Comparison of ENCODE assay signal across 22 cellular contexts in genomic region chr7:508461-509170, GRCh38. TPM values are rescaled to one million over a fixed set of nuclear protein-coding genes. Genes with fewer than 3 reads are reported as not detected.
"Had no signal": no experiment of that assay in that cellular context is flagged by ENCODE, and none has a peak within 500 bp of the region (broad histone marks: within the 10 kb centered on the region; RNA-seq: fewer than 3 reads in every experiment).

No MANE protein-coding gene starts in this region.

- H3K4me3 ChIP-seq: esophagus muscularis mucosa, gastroesophageal sphincter, neural progenitor cell, thyroid gland had no signal

- FAIRE-seq: endothelial cell of umbilical vein, urothelium cell line had no signal

- H3K36me3 Mint-ChIP-seq: activated naive CD4-positive, alpha-beta T cell treated with anti-CD3 and anti-CD28 coated beads, Interleukin-2, amount 10 ng/mL, durations not matched to agents 7 days and 5 days; memory B cell; naive thymus-derived CD4-positive, alpha-beta T cell; neural progenitor cell had no signal

- DNase-seq: activated CD4-positive, alpha-beta T cell treated with anti-CD3 and anti-CD28 coated beads, Interleukin-2, amount 10 ng/mL, durations not matched to agents 7 days and 5 days; activated CD8-positive, alpha-beta T cell treated with anti-CD3 and anti-CD28 coated beads, Interleukin-2, amount 10 ng/mL, durations not matched to agents 7 days and 5 days; activated naive CD4-positive, alpha-beta T cell treated with anti-CD3 and anti-CD28 coated beads, Interleukin-2, amount 10 ng/mL, durations not matched to agents 7 days and 5 days; activated naive CD8-positive, alpha-beta T cell treated with anti-CD3 and anti-CD28 coated beads, Interleukin-2, amount 50 U/mL, for 24 hours; activated T-cell treated with anti-CD3 and anti-CD28 coated beads, Interleukin-2, amount 50 U/mL, for 24 hours; anterior cingulate cortex; brain microvascular endothelial cell; effector memory CD4-positive, alpha-beta T cell; stimulated activated naive CD4-positive, alpha-beta T cell; thyroid gland had no signal

- H3K36me3 ChIP-seq: neural progenitor cell had no signal

- H3K9ac ChIP-seq: neural progenitor cell had no signal

- H3K4me3 Mint-ChIP-seq: activated CD4-positive, alpha-beta T cell treated with anti-CD3 and anti-CD28 coated beads, Interleukin-2, amount 10 ng/mL, durations not matched to agents 7 days and 5 days; activated CD8-positive, alpha-beta T cell treated with anti-CD3 and anti-CD28 coated beads, Interleukin-2, amount 10 ng/mL, durations not matched to agents 7 days and 5 days; activated naive CD4-positive, alpha-beta T cell treated with anti-CD3 and anti-CD28 coated beads, Interleukin-2, amount 10 ng/mL, durations not matched to agents 7 days and 5 days; activated naive CD8-positive, alpha-beta T cell treated with anti-CD3 and anti-CD28 coated beads, Interleukin-2, amount 50 U/mL, for 24 hours; activated T-cell treated with anti-CD3 and anti-CD28 coated beads, Interleukin-2, amount 50 U/mL, for 24 hours; dendritic cell treated with granulocyte-macrophage colony-stimulating factor and Interleukin-4, amounts not matched to agents 40 ng/mL and 50 ng/mL, for 4 days; memory B cell; naive thymus-derived CD4-positive, alpha-beta T cell; neural progenitor cell; T-helper 1 cell treated with Interleukin-12 subunit alpha and Interleukin-12 subunit beta and Interleukin-4 antibody, amounts not matched to agents 30 μg/mL and 1 μg/mL, for 36 hours had no signal

- H3K27me3 ChIP-seq: brain microvascular endothelial cell, esophagus muscularis mucosa, gastroesophageal sphincter, neural progenitor cell, thyroid gland had no signal

- H3K9me3 ChIP-seq: esophagus muscularis mucosa, gastroesophageal sphincter, thyroid gland had no signal

- ATAC-seq: activated CD4-positive, CD25-positive, alpha-beta regulatory T cell treated with anti-CD3 and anti-CD28 coated beads, Interleukin-2, amount 50 U/mL, for 24 hours; activated CD8-positive, alpha-beta T cell treated with anti-CD3 and anti-CD28 coated beads, Interleukin-2, amount 10 ng/mL, durations not matched to agents 7 days and 5 days; activated naive CD8-positive, alpha-beta T cell treated with anti-CD3 and anti-CD28 coated beads, Interleukin-2, amount 50 U/mL, for 24 hours; gastroesophageal sphincter; left colon; naive thymus-derived CD4-positive, alpha-beta T cell had no signal

- H3K27me3 Mint-ChIP-seq: activated CD4-positive, alpha-beta T cell treated with anti-CD3 and anti-CD28 coated beads, Interleukin-2, amount 10 ng/mL, durations not matched to agents 7 days and 5 days; memory B cell had no signal

- H3K27ac ChIP-seq: brain microvascular endothelial cell, neural progenitor cell, thyroid gland had no signal

- H3K9me3 Mint-ChIP-seq: activated CD4-positive, alpha-beta T cell treated with anti-CD3 and anti-CD28 coated beads, Interleukin-2, amount 10 ng/mL, durations not matched to agents 7 days and 5 days; activated naive CD4-positive, alpha-beta T cell treated with anti-CD3 and anti-CD28 coated beads, Interleukin-2, amount 10 ng/mL, durations not matched to agents 7 days and 5 days; activated naive CD8-positive, alpha-beta T cell treated with anti-CD3 and anti-CD28 coated beads, Interleukin-2, amount 50 U/mL, for 24 hours; activated T-cell treated with anti-CD3 and anti-CD28 coated beads, Interleukin-2, amount 50 U/mL, for 24 hours; activated T-helper 2 cell treated with anti-CD3 and anti-CD28 coated beads, Interferon-gamma antibody, Interleukin-2, Interleukin-4, amounts not matched to agents 10 μg/mL and 5 μg/mL and 100 μg/mL, durations not matched to agents 14 hours and 24 hours and 36 hours; dendritic cell treated with granulocyte-macrophage colony-stimulating factor and Interleukin-4, amounts not matched to agents 40 ng/mL and 50 ng/mL, for 4 days; memory B cell; naive thymus-derived CD4-positive, alpha-beta T cell; neural progenitor cell; T-helper 1 cell treated with Interleukin-12 subunit alpha and Interleukin-12 subunit beta and Interleukin-4 antibody, amounts not matched to agents 30 μg/mL and 1 μg/mL, for 36 hours had no signal

- H2AFZ ChIP-seq: neural progenitor cell had no signal

- H3K4me2 ChIP-seq: neural progenitor cell had no signal

- H3K4me1 Mint-ChIP-seq: activated CD4-positive, alpha-beta T cell treated with anti-CD3 and anti-CD28 coated beads, Interleukin-2, amount 10 ng/mL, durations not matched to agents 7 days and 5 days; activated naive CD4-positive, alpha-beta T cell treated with anti-CD3 and anti-CD28 coated beads, Interleukin-2, amount 10 ng/mL, durations not matched to agents 7 days and 5 days; memory B cell; naive thymus-derived CD4-positive, alpha-beta T cell had no signal

- H3K27ac Mint-ChIP-seq: activated CD4-positive, alpha-beta T cell treated with anti-CD3 and anti-CD28 coated beads, Interleukin-2, amount 10 ng/mL, durations not matched to agents 7 days and 5 days; activated CD8-positive, alpha-beta T cell treated with anti-CD3 and anti-CD28 coated beads, Interleukin-2, amount 10 ng/mL, durations not matched to agents 7 days and 5 days; activated naive CD4-positive, alpha-beta T cell treated with anti-CD3 and anti-CD28 coated beads, Interleukin-2, amount 10 ng/mL, durations not matched to agents 7 days and 5 days; activated naive CD8-positive, alpha-beta T cell treated with anti-CD3 and anti-CD28 coated beads, Interleukin-2, amount 50 U/mL, for 24 hours; activated T-cell treated with anti-CD3 and anti-CD28 coated beads, Interleukin-2, amount 50 U/mL, for 24 hours; activated T-helper 2 cell treated with anti-CD3 and anti-CD28 coated beads, Interferon-gamma antibody, Interleukin-2, Interleukin-4, amounts not matched to agents 10 μg/mL and 5 μg/mL and 100 μg/mL, durations not matched to agents 14 hours and 24 hours and 36 hours; dendritic cell treated with granulocyte-macrophage colony-stimulating factor and Interleukin-4, amounts not matched to agents 40 ng/mL and 50 ng/mL, for 4 days; memory B cell; neural progenitor cell; T-helper 1 cell treated with Interleukin-12 subunit alpha and Interleukin-12 subunit beta and Interleukin-4 antibody, amounts not matched to agents 30 μg/mL and 1 μg/mL, for 36 hours had no signal

RNA-seq across cellular contexts. Expression of gene PDGFA, which starts 11.0 kb away (rescaled TPM):
- polyA plus RNA-seq: naive thymus-derived CD4-positive, alpha-beta T cell had no signal
